In the genomic region with DNA sequence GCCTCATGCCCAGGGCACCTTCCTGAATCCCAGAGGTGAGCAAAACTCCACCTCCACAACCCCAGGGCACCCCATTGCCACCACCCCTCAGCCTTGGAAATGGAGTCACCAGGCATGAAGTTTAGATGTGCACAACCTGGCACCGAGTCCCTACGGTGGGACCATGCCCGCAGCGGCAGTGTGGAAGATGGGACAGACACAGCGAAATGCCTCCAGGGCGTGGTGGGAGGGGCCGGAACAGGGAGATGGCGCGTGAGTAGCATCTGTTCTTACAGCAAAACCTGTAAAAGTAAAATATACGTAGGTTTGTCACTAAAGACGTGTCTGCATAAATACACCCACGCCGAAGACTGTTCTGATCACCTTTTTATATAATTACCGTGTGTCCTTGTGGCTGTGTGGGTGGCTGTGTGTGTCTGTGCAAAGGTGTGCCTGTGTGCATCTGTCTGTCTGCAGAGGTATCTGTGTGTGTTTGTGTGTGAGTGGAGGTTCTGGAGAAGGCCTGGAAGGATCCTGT, we compare ENCODE assay signal across 19 cellular contexts.
"Had no signal": no experiment of that assay in that cellular context is flagged by ENCODE, and none has a peak within 500 bp of the region (broad histone marks: within the 10 kb centered on the region; RNA-seq: fewer than 3 reads in every experiment).

No MANE protein-coding gene starts in this region.

- H3K27ac ChIP-seq: esophagus squamous epithelium, heart left ventricle, neutrophil, psoas muscle, testis, transverse colon had no signal

- H3K27me3 ChIP-seq: esophagus squamous epithelium, heart left ventricle, neutrophil, testis, transverse colon had no signal

- H3K36me3 ChIP-seq: esophagus squamous epithelium, heart left ventricle, neutrophil, transverse colon had no signal

- H3K4me1 Mint-ChIP-seq: nephron progenitor cell; stimulated activated naive B cell treated with anti-CD40 and anti-IgM and Interleukin-4, amounts not matched to agents 10 μg/mL and 1 μg/mL and 100 μg/mL, for 72 hours; stimulated activated naive CD8-positive, alpha-beta T cell treated with anti-CD3 and anti-CD28 coated beads, Interleukin-15, amount 100 ng/mL, for 72 hours had no signal

- H3K4me1 ChIP-seq: heart left ventricle, psoas muscle, testis had no signal

- H3K9me3 ChIP-seq: esophagus squamous epithelium, heart left ventricle, neutrophil, psoas muscle, testis, transverse colon had no signal

- H3K4me3 Mint-ChIP-seq: dendritic cell treated with granulocyte-macrophage colony-stimulating factor and Interleukin-4, amounts not matched to agents 40 ng/mL and 50 ng/mL, for 4 days; effector memory CD8-positive, alpha-beta T cell; naive thymus-derived CD4-positive, alpha-beta T cell; nephron progenitor cell; stimulated activated naive B cell treated with anti-CD40 and anti-IgM and Interleukin-4, amounts not matched to agents 10 μg/mL and 1 μg/mL and 100 μg/mL, for 72 hours; stimulated activated naive CD8-positive, alpha-beta T cell treated with anti-CD3 and anti-CD28 coated beads, Interleukin-15, amount 100 ng/mL, for 72 hours had no signal

- H3K4me3 ChIP-seq: esophagus squamous epithelium, heart left ventricle, psoas muscle, testis, transverse colon had no signal

- H3K9me3 Mint-ChIP-seq: dendritic cell treated with granulocyte-macrophage colony-stimulating factor and Interleukin-4, amounts not matched to agents 40 ng/mL and 50 ng/mL, for 4 days; effector memory CD8-positive, alpha-beta T cell; naive thymus-derived CD4-positive, alpha-beta T cell; stimulated activated naive B cell treated with anti-CD40 and anti-IgM and Interleukin-4, amounts not matched to agents 10 μg/mL and 1 μg/mL and 100 μg/mL, for 72 hours; stimulated activated naive CD8-positive, alpha-beta T cell treated with anti-CD3 and anti-CD28 coated beads, Interleukin-15, amount 100 ng/mL, for 72 hours had no signal

- H3K27ac Mint-ChIP-seq: dendritic cell treated with granulocyte-macrophage colony-stimulating factor and Interleukin-4, amounts not matched to agents 40 ng/mL and 50 ng/mL, for 4 days; effector memory CD8-positive, alpha-beta T cell; nephron progenitor cell; stimulated activated naive B cell treated with anti-CD40 and anti-IgM and Interleukin-4, amounts not matched to agents 10 μg/mL and 1 μg/mL and 100 μg/mL, for 72 hours; stimulated activated naive CD8-positive, alpha-beta T cell treated with anti-CD3 and anti-CD28 coated beads, Interleukin-15, amount 100 ng/mL, for 72 hours had no signal

- DNase-seq: effector memory CD8-positive, alpha-beta T cell; esophagus squamous epithelium; foreskin melanocyte; heart left ventricle; hippocampal formation; kidney glomerular epithelial cell; mesendoderm; naive thymus-derived CD4-positive, alpha-beta T cell; nephron progenitor cell; psoas muscle; retina; stimulated activated CD4-positive, alpha-beta T cell treated with anti-CD3 and anti-CD28 coated beads, Interleukin-2, amount 100 ng/mL, for 24 hours; stimulated activated CD4-positive, alpha-beta T cell treated with anti-CD3 and anti-CD28 coated beads, Interleukin-4, amount 100 ng/mL, for 4 hours; stimulated activated naive B cell treated with anti-CD40 and anti-IgM and Interleukin-4, amounts not matched to agents 10 μg/mL and 1 μg/mL and 100 μg/mL, for 72 hours; stimulated activated naive CD8-positive, alpha-beta T cell treated with anti-CD3 and anti-CD28 coated beads, Interleukin-15, amount 100 ng/mL, for 72 hours; testis; transverse colon had no signal

- H3K36me3 Mint-ChIP-seq: naive thymus-derived CD4-positive, alpha-beta T cell; stimulated activated naive B cell treated with anti-CD40 and anti-IgM and Interleukin-4, amounts not matched to agents 10 μg/mL and 1 μg/mL and 100 μg/mL, for 72 hours had no signal
